In genomic region chr12:124720687-124721500, GRCh38 we compare ENCODE assay signal across 1 cellular context.
TF ChIP-seq lines count a peak whose summit lies in the region.

No MANE protein-coding gene starts in this region.

TF ChIP-seq in K562, 482 proteins besides CTCF, POLR2A, EP300 and RAD21 (continued from another document):
- TF ChIP-seq HMBOX1 (IDR thresholded peaks at IDR 0.05) (no peak), ATF3 (IDR thresholded peaks at IDR 0.05) (no peak), ATF3 (CRISPR knock-in tag; conservative IDR thresholded peaks at IDR 0.05) (no peak), RCOR1 (IDR thresholded peaks at IDR 0.05; ENCODE audit: borderline replicate concordance in 1 of 2, low read depth in 2 of 2, low read length in 2 of 2) (peak in 1 of 2 experiments; percentile 7; a peak in 1 of 4 replicates), ELK1 (CRISPR knock-in tag; IDR thresholded peaks at IDR 0.05) (no peak), KDM1A (IDR thresholded peaks at IDR 0.05) (peak; percentile 69 to 81), TCF7 (IDR thresholded peaks at IDR 0.05; ENCODE audit: borderline replicate concordance) (no peak), USF2 (CRISPR knock-in tag; IDR thresholded peaks at IDR 0.05) (0 out of 2 replicates have a peak, but pooled peaks have one; percentile 43), ELF4 (CRISPR knock-in tag; IDR thresholded peaks at IDR 0.05) (no peak), ARID3B (CRISPR knock-in tag; IDR thresholded peaks at IDR 0.05; ENCODE audit: borderline replicate concordance) (no peak), MIER1 (IDR thresholded peaks at IDR 0.05; ENCODE audit: low read depth) (no peak), NR1H2 (CRISPR knock-in tag; IDR thresholded peaks at IDR 0.05) (no peak), FIP1L1 (IDR thresholded peaks at IDR 0.05; ENCODE audit: low read depth, low read length, poor library complexity, severe bottlenecking) (no peak)
